In the genomic region with DNA sequence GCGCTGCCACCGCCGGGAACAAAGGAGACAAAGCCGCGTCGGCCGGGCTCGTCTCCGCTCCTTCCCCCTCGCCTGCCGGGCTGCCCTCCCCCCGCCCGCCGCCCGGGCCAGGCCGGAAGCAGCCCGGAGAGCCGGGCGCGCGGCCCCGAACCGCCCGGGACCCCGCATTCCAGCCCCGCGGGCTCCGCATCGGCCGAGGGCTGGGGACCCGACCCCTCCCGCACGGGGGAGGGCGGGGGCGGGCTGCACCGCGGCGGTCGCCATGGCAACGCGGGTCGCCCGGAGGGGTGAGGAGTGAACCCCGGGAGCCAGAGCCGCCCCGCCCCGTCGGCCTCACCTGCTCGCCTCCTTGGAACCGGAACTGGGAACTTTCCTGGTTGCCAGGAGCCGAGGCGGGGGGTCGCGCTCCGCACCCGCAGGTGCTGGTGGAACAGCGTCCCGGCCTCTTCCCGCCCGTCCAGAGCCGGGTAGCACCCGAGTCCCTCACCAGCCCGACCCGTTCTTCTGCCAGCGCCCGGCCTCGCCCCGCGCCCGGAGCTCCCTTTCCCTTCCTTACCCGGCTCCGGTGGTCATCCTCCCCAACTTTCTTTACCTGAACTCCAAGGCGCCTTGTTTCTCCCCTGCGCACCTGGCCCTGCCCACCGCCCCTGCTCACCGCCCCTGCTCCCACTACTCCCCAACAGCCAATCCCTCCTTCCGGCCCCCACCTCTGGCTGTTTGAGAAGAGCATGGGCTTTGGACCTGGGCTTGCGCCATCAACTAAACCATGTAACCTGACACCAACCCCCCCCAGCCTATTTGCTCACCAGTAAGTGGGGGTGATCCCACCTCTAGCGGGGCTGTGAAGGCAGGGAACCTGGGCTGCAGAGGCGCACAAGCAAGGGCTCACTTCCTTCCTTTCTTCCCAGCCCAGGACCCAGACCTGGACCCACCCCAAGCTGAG, we compare ENCODE assay signal across 1 cellular context.
TF ChIP-seq lines count a peak whose summit lies in the region.

A gene with protein sequence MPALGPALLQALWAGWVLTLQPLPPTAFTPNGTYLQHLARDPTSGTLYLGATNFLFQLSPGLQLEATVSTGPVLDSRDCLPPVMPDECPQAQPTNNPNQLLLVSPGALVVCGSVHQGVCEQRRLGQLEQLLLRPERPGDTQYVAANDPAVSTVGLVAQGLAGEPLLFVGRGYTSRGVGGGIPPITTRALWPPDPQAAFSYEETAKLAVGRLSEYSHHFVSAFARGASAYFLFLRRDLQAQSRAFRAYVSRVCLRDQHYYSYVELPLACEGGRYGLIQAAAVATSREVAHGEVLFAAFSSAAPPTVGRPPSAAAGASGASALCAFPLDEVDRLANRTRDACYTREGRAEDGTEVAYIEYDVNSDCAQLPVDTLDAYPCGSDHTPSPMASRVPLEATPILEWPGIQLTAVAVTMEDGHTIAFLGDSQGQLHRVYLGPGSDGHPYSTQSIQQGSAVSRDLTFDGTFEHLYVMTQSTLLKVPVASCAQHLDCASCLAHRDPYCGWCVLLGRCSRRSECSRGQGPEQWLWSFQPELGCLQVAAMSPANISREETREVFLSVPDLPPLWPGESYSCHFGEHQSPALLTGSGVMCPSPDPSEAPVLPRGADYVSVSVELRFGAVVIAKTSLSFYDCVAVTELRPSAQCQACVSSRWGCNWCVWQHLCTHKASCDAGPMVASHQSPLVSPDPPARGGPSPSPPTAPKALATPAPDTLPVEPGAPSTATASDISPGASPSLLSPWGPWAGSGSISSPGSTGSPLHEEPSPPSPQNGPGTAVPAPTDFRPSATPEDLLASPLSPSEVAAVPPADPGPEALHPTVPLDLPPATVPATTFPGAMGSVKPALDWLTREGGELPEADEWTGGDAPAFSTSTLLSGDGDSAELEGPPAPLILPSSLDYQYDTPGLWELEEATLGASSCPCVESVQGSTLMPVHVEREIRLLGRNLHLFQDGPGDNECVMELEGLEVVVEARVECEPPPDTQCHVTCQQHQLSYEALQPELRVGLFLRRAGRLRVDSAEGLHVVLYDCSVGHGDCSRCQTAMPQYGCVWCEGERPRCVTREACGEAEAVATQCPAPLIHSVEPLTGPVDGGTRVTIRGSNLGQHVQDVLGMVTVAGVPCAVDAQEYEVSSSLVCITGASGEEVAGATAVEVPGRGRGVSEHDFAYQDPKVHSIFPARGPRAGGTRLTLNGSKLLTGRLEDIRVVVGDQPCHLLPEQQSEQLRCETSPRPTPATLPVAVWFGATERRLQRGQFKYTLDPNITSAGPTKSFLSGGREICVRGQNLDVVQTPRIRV (N-terminal part only) (minus strand): TSS at position 671 of the 943 bp plus-strand sequence. CDS start 5,475 bp downstream, outside the sequence.

TF ChIP-seq in HepG2, 621 proteins besides CTCF, POLR2A, EP300 and RAD21 (continued from another document and continues in another):
- TF ChIP-seq, protein P1, sequence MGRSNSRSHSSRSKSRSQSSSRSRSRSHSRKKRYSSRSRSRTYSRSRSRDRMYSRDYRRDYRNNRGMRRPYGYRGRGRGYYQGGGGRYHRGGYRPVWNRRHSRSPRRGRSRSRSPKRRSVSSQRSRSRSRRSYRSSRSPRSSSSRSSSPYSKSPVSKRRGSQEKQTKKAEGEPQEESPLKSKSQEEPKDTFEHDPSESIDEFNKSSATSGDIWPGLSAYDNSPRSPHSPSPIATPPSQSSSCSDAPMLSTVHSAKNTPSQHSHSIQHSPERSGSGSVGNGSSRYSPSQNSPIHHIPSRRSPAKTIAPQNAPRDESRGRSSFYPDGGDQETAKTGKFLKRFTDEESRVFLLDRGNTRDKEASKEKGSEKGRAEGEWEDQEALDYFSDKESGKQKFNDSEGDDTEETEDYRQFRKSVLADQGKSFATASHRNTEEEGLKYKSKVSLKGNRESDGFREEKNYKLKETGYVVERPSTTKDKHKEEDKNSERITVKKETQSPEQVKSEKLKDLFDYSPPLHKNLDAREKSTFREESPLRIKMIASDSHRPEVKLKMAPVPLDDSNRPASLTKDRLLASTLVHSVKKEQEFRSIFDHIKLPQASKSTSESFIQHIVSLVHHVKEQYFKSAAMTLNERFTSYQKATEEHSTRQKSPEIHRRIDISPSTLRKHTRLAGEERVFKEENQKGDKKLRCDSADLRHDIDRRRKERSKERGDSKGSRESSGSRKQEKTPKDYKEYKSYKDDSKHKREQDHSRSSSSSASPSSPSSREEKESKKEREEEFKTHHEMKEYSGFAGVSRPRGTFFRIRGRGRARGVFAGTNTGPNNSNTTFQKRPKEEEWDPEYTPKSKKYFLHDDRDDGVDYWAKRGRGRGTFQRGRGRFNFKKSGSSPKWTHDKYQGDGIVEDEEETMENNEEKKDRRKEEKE (IDR thresholded peaks at IDR 0.05): no peak
- TF ChIP-seq SP140L (CRISPR knock-in tag; IDR thresholded peaks at IDR 0.05; ENCODE audit: borderline replicate concordance): no peak
- TF ChIP-seq, protein P2, sequence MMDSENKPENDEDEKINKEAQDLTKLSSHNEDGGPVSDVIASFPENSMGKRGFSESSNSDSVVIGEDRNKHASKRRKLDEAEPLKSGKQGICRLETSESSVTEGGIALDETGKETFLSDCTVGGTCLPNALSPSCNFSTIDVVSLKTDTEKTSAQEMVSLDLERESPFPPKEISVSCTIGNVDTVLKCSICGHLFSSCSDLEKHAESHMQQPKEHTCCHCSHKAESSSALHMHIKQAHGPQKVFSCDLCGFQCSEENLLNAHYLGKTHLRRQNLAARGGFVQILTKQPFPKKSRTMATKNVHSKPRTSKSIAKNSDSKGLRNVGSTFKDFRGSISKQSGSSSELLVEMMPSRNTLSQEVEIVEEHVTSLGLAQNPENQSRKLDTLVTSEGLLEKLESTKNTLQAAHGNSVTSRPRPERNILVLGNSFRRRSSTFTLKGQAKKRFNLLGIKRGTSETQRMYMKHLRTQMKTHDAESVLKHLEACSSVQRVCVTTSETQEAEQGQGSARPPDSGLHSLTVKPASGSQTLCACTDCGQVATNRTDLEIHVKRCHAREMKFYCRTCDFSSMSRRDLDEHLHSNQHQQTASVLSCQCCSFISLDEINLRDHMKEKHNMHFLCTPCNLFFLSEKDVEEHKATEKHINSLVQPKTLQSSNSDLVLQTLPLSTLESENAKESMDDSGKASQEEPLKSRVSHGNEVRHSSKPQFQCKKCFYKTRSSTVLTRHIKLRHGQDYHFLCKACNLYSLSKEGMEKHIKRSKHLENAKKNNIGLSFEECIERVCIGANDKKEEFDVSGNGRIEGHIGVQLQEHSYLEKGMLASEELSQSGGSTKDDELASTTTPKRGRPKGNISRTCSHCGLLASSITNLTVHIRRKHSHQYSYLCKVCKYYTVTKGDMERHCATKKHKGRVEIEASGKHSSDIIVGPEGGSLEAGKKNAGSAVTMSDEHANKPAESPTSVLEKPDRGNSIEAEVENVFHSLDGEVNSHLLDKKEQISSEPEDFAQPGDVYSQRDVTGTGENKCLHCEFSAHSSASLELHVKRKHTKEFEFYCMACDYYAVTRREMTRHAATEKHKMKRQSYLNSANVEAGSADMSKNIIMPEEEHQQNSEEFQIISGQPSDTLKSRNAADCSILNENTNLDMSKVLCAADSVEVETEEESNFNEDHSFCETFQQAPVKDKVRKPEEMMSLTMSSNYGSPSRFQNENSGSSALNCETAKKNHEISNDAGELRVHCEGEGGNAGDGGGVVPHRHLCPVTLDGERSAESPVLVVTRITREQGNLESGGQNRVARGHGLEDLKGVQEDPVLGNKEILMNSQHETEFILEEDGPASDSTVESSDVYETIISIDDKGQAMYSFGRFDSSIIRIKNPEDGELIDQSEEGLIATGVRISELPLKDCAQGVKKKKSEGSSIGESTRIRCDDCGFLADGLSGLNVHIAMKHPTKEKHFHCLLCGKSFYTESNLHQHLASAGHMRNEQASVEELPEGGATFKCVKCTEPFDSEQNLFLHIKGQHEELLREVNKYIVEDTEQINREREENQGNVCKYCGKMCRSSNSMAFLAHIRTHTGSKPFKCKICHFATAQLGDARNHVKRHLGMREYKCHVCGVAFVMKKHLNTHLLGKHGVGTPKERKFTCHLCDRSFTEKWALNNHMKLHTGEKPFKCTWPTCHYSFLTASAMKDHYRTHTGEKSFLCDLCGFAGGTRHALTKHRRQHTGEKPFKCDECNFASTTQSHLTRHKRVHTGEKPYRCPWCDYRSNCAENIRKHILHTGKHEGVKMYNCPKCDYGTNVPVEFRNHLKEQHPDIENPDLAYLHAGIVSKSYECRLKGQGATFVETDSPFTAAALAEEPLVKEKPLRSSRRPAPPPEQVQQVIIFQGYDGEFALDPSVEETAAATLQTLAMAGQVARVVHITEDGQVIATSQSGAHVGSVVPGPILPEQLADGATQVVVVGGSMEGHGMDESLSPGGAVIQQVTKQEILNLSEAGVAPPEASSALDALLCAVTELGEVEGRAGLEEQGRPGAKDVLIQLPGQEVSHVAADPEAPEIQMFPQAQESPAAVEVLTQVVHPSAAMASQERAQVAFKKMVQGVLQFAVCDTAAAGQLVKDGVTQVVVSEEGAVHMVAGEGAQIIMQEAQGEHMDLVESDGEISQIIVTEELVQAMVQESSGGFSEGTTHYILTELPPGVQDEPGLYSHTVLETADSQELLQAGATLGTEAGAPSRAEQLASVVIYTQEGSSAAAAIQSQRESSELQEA (CRISPR knock-in tag; IDR thresholded peaks at IDR 0.05; ENCODE audit: not compliant biosample characterization): peak; percentile 59
- TF ChIP-seq ZNF331 (CRISPR knock-in tag; IDR thresholded peaks at IDR 0.05): peak; percentile 81
- peak; percentile 73; the same call in 1 of the 2 replicates for TF ChIP-seq GFI1 (CRISPR knock-in tag; IDR thresholded peaks at IDR 0.05; ENCODE audit: borderline replicate concordance)
- TF ChIP-seq SAFB2 (CRISPR knock-in tag; IDR thresholded peaks at IDR 0.05; ENCODE audit: borderline replicate concordance, low read depth): peak; percentile 52; the same call in 1 of the 2 replicates
- TF ChIP-seq, protein P3, sequence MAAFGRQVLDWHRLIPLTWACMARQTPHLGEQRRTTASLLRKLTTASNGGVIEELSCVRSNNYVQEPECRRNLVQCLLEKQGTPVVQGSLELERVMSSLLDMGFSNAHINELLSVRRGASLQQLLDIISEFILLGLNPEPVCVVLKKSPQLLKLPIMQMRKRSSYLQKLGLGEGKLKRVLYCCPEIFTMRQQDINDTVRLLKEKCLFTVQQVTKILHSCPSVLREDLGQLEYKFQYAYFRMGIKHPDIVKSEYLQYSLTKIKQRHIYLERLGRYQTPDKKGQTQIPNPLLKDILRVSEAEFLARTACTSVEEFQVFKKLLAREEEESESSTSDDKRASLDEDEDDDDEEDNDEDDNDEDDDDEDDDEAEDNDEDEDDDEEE (CRISPR knock-in tag; IDR thresholded peaks at IDR 0.05): 0 out of 2 replicates have a peak, but pooled peaks have one; percentile 80
- TF ChIP-seq KLF12 (CRISPR knock-in tag; IDR thresholded peaks at IDR 0.05; ENCODE audit: borderline replicate concordance): peak; percentile 36; the same call in 1 of the 2 replicates
- TF ChIP-seq ZNF468 (CRISPR knock-in tag; IDR thresholded peaks at IDR 0.05): no peak
- TF ChIP-seq SOX5 (CRISPR knock-in tag; IDR thresholded peaks at IDR 0.05; ENCODE audit: borderline replicate concordance): peak; percentile 76
- TF ChIP-seq, protein P4, sequence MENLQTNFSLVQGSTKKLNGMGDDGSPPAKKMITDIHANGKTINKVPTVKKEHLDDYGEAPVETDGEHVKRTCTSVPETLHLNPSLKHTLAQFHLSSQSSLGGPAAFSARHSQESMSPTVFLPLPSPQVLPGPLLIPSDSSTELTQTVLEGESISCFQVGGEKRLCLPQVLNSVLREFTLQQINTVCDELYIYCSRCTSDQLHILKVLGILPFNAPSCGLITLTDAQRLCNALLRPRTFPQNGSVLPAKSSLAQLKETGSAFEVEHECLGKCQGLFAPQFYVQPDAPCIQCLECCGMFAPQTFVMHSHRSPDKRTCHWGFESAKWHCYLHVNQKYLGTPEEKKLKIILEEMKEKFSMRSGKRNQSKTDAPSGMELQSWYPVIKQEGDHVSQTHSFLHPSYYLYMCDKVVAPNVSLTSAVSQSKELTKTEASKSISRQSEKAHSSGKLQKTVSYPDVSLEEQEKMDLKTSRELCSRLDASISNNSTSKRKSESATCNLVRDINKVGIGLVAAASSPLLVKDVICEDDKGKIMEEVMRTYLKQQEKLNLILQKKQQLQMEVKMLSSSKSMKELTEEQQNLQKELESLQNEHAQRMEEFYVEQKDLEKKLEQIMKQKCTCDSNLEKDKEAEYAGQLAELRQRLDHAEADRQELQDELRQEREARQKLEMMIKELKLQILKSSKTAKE (CRISPR knock-in tag; IDR thresholded peaks at IDR 0.05; ENCODE audit: borderline replicate concordance): peak; percentile 94; the same call in 1 of the 2 replicates
- TF ChIP-seq ZNF768 (CRISPR knock-in tag; IDR thresholded peaks at IDR 0.05): 0 out of 2 replicates have a peak, but pooled peaks have one; percentile 9
- TF ChIP-seq ZNF720 (CRISPR knock-in tag; IDR thresholded peaks at IDR 0.05): no peak
- TF ChIP-seq RFX5 (IDR thresholded peaks at IDR 0.05; ENCODE audit: low read depth, low read length): no peak
- TF ChIP-seq KLF16 (CRISPR knock-in tag; IDR thresholded peaks at IDR 0.05): peak in 1 of 2 experiments; percentile 91; a peak in 2 of 4 replicates
- TF ChIP-seq FOXK1 (CRISPR knock-in tag; IDR thresholded peaks at IDR 0.05; ENCODE audit: borderline replicate concordance, low read depth): peak; percentile 81; the same call in 1 of the 2 replicates
- TF ChIP-seq SMC3 (IDR thresholded peaks at IDR 0.05; ENCODE audit: low read length): peak; percentile 30; the same call in 1 of the 2 replicates
- TF ChIP-seq ATRX (CRISPR knock-in tag; IDR thresholded peaks at IDR 0.05; ENCODE audit: borderline replicate concordance): no peak
- no peak for TF ChIP-seq CAMTA2 (CRISPR knock-in tag; IDR thresholded peaks at IDR 0.05; ENCODE audit: borderline replicate concordance)
- TF ChIP-seq NFKB2 (CRISPR knock-in tag; IDR thresholded peaks at IDR 0.05; ENCODE audit: borderline replicate concordance): peak; percentile 78
- no peak; the same call in 1 of the 2 replicates for TF ChIP-seq CBX5 (CRISPR knock-in tag; IDR thresholded peaks at IDR 0.05; ENCODE audit: borderline replicate concordance)
- TF ChIP-seq, protein P5, sequence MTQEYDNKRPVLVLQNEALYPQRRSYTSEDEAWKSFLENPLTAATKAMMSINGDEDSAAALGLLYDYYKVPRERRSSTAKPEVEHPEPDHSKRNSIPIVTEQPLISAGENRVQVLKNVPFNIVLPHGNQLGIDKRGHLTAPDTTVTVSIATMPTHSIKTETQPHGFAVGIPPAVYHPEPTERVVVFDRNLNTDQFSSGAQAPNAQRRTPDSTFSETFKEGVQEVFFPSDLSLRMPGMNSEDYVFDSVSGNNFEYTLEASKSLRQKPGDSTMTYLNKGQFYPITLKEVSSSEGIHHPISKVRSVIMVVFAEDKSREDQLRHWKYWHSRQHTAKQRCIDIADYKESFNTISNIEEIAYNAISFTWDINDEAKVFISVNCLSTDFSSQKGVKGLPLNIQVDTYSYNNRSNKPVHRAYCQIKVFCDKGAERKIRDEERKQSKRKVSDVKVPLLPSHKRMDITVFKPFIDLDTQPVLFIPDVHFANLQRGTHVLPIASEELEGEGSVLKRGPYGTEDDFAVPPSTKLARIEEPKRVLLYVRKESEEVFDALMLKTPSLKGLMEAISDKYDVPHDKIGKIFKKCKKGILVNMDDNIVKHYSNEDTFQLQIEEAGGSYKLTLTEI (CRISPR knock-in tag; conservative IDR thresholded peaks at IDR 0.05): no peak
- no peak for TF ChIP-seq NR2F2 (IDR thresholded peaks at IDR 0.05; ENCODE audit: borderline replicate concordance, low read depth)
- TF ChIP-seq ZFP36L2 (CRISPR knock-in tag; IDR thresholded peaks at IDR 0.05): no peak
- TF ChIP-seq PHF21A (CRISPR knock-in tag; IDR thresholded peaks at IDR 0.05): peak; percentile 99
- TF ChIP-seq JUNB (CRISPR knock-in tag; IDR thresholded peaks at IDR 0.05; ENCODE audit: borderline replicate concordance): peak; percentile 85
